28 cellular contexts compared by ENCODE assay signal in the genomic region with DNA sequence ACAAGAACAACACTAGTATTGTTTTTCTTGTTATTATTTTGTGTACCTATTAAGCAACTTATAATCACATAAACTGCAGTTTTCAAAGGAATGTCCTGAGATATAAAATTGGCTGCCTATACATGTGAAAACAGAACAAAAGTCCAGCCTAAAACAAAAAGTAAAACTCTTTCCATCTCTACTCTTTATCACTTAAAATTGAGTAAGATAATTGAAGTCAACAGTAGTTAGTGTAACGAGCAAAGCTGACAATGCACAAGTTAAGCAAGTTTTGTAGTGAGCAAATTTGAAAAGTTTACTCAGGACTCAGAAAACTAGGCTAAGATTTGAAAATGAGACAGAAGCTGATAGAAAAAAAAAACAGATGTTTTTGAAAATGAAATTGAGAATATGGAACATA.
"Had no signal": no experiment of that assay in that cellular context is flagged by ENCODE, and none has a peak within 500 bp of the region (broad histone marks: within the 10 kb centered on the region; RNA-seq: fewer than 3 reads in every experiment).

No MANE protein-coding gene starts in this region.

- H3K36me3 ChIP-seq: ascending aorta, cardiac muscle cell had no signal

- DNase-seq: activated CD4-positive, alpha-beta T cell treated with anti-CD3 and anti-CD28 coated beads, Interleukin-2, amount 10 ng/mL, durations not matched to agents 24 days and 14 days; activated CD4-positive, alpha-beta T cell treated with anti-CD3 and anti-CD28 coated beads, Interleukin-2, amount 50 U/mL, for 4 hours; activated CD8-positive, alpha-beta T cell treated with anti-CD3 and anti-CD28 coated beads for 36 hours; activated gamma-delta T cell; activated naive CD4-positive, alpha-beta T cell treated with Interleukin-2 at 50 U/mL for 16 hours; activated naive CD8-positive, alpha-beta T cell treated with anti-CD3 and anti-CD28 coated beads, Interleukin-2, amount 10 ng/mL, durations not matched to agents 7 days and 5 days; activated T-cell treated with anti-CD3 and anti-CD28 coated beads, Interleukin-2, amount 50 U/mL, for 1 hour; amygdala; Kasumi-1; KBM-7; NCI-H1092 treated with DMSO at 0.1 percent for 48 hours; NCI-H1417; NCI-H146; NCI-H187 treated with DMSO at 0.1 percent for 48 hours; NCI-H2081; NCI-H2171 treated with DMSO at 0.1 percent for 48 hours; NCI-H2227 treated with DMSO at 0.1 percent for 48 hours; NCI-H446; NCI-H524; NCI-H69; NK-92 treated with Interleukin-12 subunit alpha and Interleukin-12 subunit beta, amount 100 ng/mL, for 24 hours; PC-9; Right ventricle myocardium superior; SW 1271; T-helper 1 cell; T1000 had no signal

- H3K4me3 ChIP-seq: ascending aorta, cardiac muscle cell, PC-9 had no signal

- H3K27me3 ChIP-seq: ascending aorta, cardiac muscle cell had no signal

- H3K9me3 ChIP-seq: ascending aorta had no signal

- ATAC-seq: activated CD8-positive, alpha-beta T cell treated with anti-CD3 and anti-CD28 coated beads for 36 hours had no signal

- H3K27ac ChIP-seq: ascending aorta, cardiac muscle cell, PC-9 had no signal

- H3K4me2 ChIP-seq: PC-9 had no signal

- H2AFZ ChIP-seq: PC-9 had no signal

- H3K4me1 ChIP-seq: ascending aorta had no signal
